In the genomic region with DNA sequence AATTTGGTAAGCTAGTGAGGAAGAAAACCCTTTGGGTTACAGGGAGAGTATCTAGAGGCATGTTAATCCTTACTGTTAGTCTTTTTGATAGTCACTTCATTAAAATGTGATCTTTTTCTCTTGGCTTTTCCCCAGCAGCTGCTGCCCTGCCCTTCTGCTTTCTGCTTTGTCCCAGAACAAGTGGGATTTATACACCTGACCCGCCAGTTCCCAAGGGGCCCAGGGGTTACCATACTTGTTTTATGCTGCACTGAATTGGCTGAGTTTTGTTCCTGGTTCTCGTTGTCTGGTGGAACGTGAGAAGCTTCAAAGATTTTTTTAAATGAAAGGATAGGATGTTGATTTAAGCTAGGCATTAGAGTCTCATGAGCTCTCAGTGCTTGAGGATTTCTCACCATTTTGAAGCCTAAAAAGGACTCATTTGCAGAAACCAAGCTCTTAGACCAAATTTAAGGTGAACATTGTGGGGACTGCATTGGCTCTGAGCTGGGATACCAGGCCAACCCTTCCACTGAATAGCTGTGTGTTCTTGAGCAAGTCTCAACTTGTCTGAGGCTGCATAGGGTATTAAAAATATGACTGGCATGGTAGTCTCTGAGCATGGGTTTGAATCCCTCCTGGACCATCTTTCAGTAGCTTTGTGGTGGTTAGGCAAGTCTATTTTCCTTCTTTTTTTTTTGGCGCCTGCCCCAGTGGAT, we compare ENCODE assay signal across 10 cellular contexts. TPM values are rescaled to one million over a fixed set of nuclear protein-coding genes. Genes with fewer than 3 reads are reported as not detected.
DNase-seq lines count a peak whose midpoint lies in the region; ATAC-seq and TF ChIP-seq lines count a peak whose summit lies in the region.
"Had no signal": no experiment of that assay in that cellular context is flagged by ENCODE, and none has a peak within 500 bp of the region (broad histone marks: within the 10 kb centered on the region; RNA-seq: fewer than 3 reads in every experiment).

No MANE protein-coding gene starts in this region.

- WGBS in IMR-90 (ENCODE audit: extremely low coverage in 2 of 2, insufficient read length in 1 of 2), 2 experiments, result no CpG with 5 or more reads among the region's 4 CpGs

- TF ChIP-seq CTCF in IMR-90 (conservative IDR thresholded peaks at IDR 0.05; ENCODE audit: low read depth, low read length) (no peak), progenitor cell of endocrine pancreas (IDR thresholded peaks at IDR 0.05; ENCODE audit: unreplicated experiment) (no peak)

- peak overlapping the region; percentile 39; the same call in 1 of the 2 replicates for H2BK120ac ChIP-seq in IMR-90 (ENCODE audit: low read depth, low read length)

- POLR2A ChIA-PET in IMR-90 (lab: Charles Lee; ENCODE audit: unreplicated experiment), result no interaction called here

- H3K9me3 ChIP-seq in IMR-90 (ENCODE audit: control insufficient read depth, insufficient read depth, low read length), result no peaks in the 10 kb centered on the region
- H3K9me3 ChIP-seq: A549 had no signal

- ATAC-seq in IMR-90 (ENCODE audit: low read depth) (peak; percentile 42; the same call in 1 of the 2 replicates), GM19452 (IDR thresholded peaks at IDR 0.05; ENCODE audit: unreplicated experiment) (no peak), GM18873 (IDR thresholded peaks at IDR 0.05; ENCODE audit: low FRiP score, unreplicated experiment) (no peak)
- ATAC-seq: A549 had no signal

- no peak for TF ChIP-seq RAD21 in IMR-90 (IDR thresholded peaks at IDR 0.05; ENCODE audit: low read length)

- H3K4me1 Mint-ChIP-seq in dendritic cell treated with granulocyte-macrophage colony-stimulating factor and Interleukin-4, amounts not matched to agents 40 ng/mL and 50 ng/mL, for 4 days (ENCODE audit: low read depth), result peaks cover 78% of the 10 kb centered on the region
- H3K4me1 Mint-ChIP-seq in progenitor cell of endocrine pancreas (ENCODE audit: low read depth), result peaks cover 61% of the 10 kb centered on the region

- peak overlapping the region in 1 of 2 experiments; percentile 66; a peak in 2 of 4 replicates for H4K8ac ChIP-seq in IMR-90 (ENCODE audit: low read depth in 2 of 2, low read length in 2 of 2)

- no peak overlapping the region for H4K91ac ChIP-seq in IMR-90 (ENCODE audit: insufficient read depth, low read depth, low read length)

- no peak overlapping the region for H2AFZ ChIP-seq in IMR-90 (replicated peaks; ENCODE audit: low read length, poor library complexity)

- no peak overlapping the region; the same call in 1 of the 2 replicates for H2BK20ac ChIP-seq in IMR-90 (ENCODE audit: low read depth, low read length)

- H3K4me1 ChIP-seq in IMR-90 (ENCODE audit: control insufficient read depth, insufficient read depth, low read length), result no peaks in the 10 kb centered on the region

- H2AK5ac ChIP-seq in IMR-90 (ENCODE audit: low read depth, low read length), result no peak overlapping the region

- H3K23ac ChIP-seq in IMR-90 (ENCODE audit: low read depth, low read length), result peak overlapping the region; percentile 59; the same call in 1 of the 2 replicates

- peak overlapping the region; percentile 59 for H3K4ac ChIP-seq in IMR-90 (ENCODE audit: low read depth, low read length)

- H2AK9ac ChIP-seq in IMR-90 (replicated peaks; ENCODE audit: low read depth, low read length, poor library complexity), result no peak overlapping the region

- H3K27me3 ChIP-seq in IMR-90 (ENCODE audit: control insufficient read depth, insufficient read depth, low read length), result no peaks in the 10 kb centered on the region
- H3K27me3 ChIP-seq: cardiac muscle cell had no signal

- H3K27ac Mint-ChIP-seq in dendritic cell treated with granulocyte-macrophage colony-stimulating factor and Interleukin-4, amounts not matched to agents 40 ng/mL and 50 ng/mL, for 4 days, result peak overlapping the region; percentile 71
- H3K27ac Mint-ChIP-seq in progenitor cell of endocrine pancreas, result peak overlapping the region; percentile 92

- DNase-seq in DMS153 (lab: John Stamatoyannopoulos, UW) (peak; percentile 32), DMS153 treated with DMSO at 0.1 percent for 48 hours (lab: John Stamatoyannopoulos, UW; ENCODE audit: unreplicated experiment) (no peak), IMR-90 (no peak), progenitor cell of endocrine pancreas (ENCODE audit: low spot score, unreplicated experiment) (no peak), SHP77 treated with DMSO at 0.1 percent for 48 hours (lab: John Stamatoyannopoulos, UW) (no peak)

- H3K14ac ChIP-seq in IMR-90 (replicated peaks; ENCODE audit: low read depth, low read length), result peak overlapping the region; percentile 20; the same call in 1 of the 2 replicates

- no peak overlapping the region for H3K9ac ChIP-seq in IMR-90 (ENCODE audit: low read depth, low read length)

- no TSS peak for BruUV-seq in IMR-90 (replicated peaks; lab: Mats Ljungman, UMichigan)

- H3K4me2 ChIP-seq in IMR-90 (ENCODE audit: low read depth, low read length), result no peak overlapping the region
- H3K4me2 ChIP-seq: A549 had no signal

- no peak overlapping the region for H3K4me3 Mint-ChIP-seq in dendritic cell treated with granulocyte-macrophage colony-stimulating factor and Interleukin-4, amounts not matched to agents 40 ng/mL and 50 ng/mL, for 4 days
- no peak overlapping the region for H3K4me3 Mint-ChIP-seq in progenitor cell of endocrine pancreas (ENCODE audit: low read depth)

- dilution Hi-C loops in IMR-90 (cut with HindIII; ENCODE audit: low sequenced_read_pairs, unreplicated experiment), result no loop called here

- H3K79me1 ChIP-seq in IMR-90 (ENCODE audit: low read depth in 1 of 2, low read length in 2 of 2), result peaks cover 37 to 64% of the 10 kb centered on the region in 2 experiments

- in situ Hi-C loops in IMR-90 (cut with MboI; ENCODE audit: low sequenced_read_pairs), result no loop called here

- intact Hi-C loops in IMR-90 (cut with micrococcal nuclease), result no loop called here
- intact Hi-C loops in dendritic cell treated with granulocyte-macrophage colony-stimulating factor and Interleukin-4, amounts not matched to agents 40 ng/mL and 50 ng/mL, for 4 days (cut with micrococcal nuclease), result no loop called here

- no peaks in the 10 kb centered on the region for H4K20me1 ChIP-seq in IMR-90 (ENCODE audit: insufficient read depth, low read length)

- H3K9me1 ChIP-seq in IMR-90 (ENCODE audit: insufficient read depth, low read length), result peaks cover 2% of the 10 kb centered on the region; the same call in 1 of the 2 replicates

- H2BK5ac ChIP-seq in IMR-90 (ENCODE audit: low read depth, low read length, poor library complexity, severe bottlenecking), result no peak overlapping the region

- H3K4me3 ChIP-seq in IMR-90 (ENCODE audit: insufficient read depth, low read depth, low read length), result no peak overlapping the region
- H3K4me3 ChIP-seq: A549, cardiac muscle cell had no signal

- no peaks in the 10 kb centered on the region for H3K9me3 Mint-ChIP-seq in dendritic cell treated with granulocyte-macrophage colony-stimulating factor and Interleukin-4, amounts not matched to agents 40 ng/mL and 50 ng/mL, for 4 days
- H3K9me3 Mint-ChIP-seq in progenitor cell of endocrine pancreas (ENCODE audit: low read depth), result no peaks in the 10 kb centered on the region

- H3K18ac ChIP-seq in IMR-90 (ENCODE audit: low read depth, low read length), result 0 out of 2 replicates have a peak overlapping the region, but pooled peaks have one; percentile 6

- 0 out of 2 replicates have a peak overlapping the region, but pooled peaks have one; percentile 25 for H3K56ac ChIP-seq in IMR-90 (ENCODE audit: extremely low read depth, insufficient read depth, low read length)

- CTCF ChIA-PET in IMR-90 (lab: Yijun Ruan, JAX), result interaction anchor here (0.6 to 1.6 kb wide), 3 partner anchors 12 to 111 kb away, joined by 3 to 7 read pairs (median 4); partner anchors contain the start of gene SELENOM

- H3K36me3 Mint-ChIP-seq in dendritic cell treated with granulocyte-macrophage colony-stimulating factor and Interleukin-4, amounts not matched to agents 40 ng/mL and 50 ng/mL, for 4 days (ENCODE audit: low read depth), result no peaks in the 10 kb centered on the region
- H3K36me3 Mint-ChIP-seq in progenitor cell of endocrine pancreas (ENCODE audit: insufficient read depth), result peaks cover 6% of the 10 kb centered on the region

- peak overlapping the region; percentile 28 for H4K5ac ChIP-seq in IMR-90 (ENCODE audit: low read depth, low read length)

- no peaks in the 10 kb centered on the region for H3K27me3 Mint-ChIP-seq in dendritic cell treated with granulocyte-macrophage colony-stimulating factor and Interleukin-4, amounts not matched to agents 40 ng/mL and 50 ng/mL, for 4 days
- no peaks in the 10 kb centered on the region for H3K27me3 Mint-ChIP-seq in progenitor cell of endocrine pancreas

- no peak overlapping the region for H3K27ac ChIP-seq in IMR-90 (ENCODE audit: insufficient read depth, low read length)

- no peak for TF ChIP-seq POLR2A in IMR-90 (IDR thresholded peaks at IDR 0.05; ENCODE audit: low read depth, low read length)

- no peak overlapping the region for H2BK15ac ChIP-seq in IMR-90 (ENCODE audit: low read depth, low read length)

- no peaks in the 10 kb centered on the region for H3K36me3 ChIP-seq in IMR-90 (ENCODE audit: control insufficient read depth, insufficient read depth, low read length)
- H3K36me3 ChIP-seq: cardiac muscle cell had no signal

TF ChIP-seq in IMR-90, 13 proteins besides CTCF, POLR2A, EP300 and RAD21 (continues in another document):
- TF ChIP-seq CHD1 (IDR thresholded peaks at IDR 0.05; ENCODE audit: low read depth, low read length) (no peak), BHLHE40 (IDR thresholded peaks at IDR 0.05; ENCODE audit: low read depth, low read length) (no peak), RCOR1 (IDR thresholded peaks at IDR 0.05; ENCODE audit: insufficient replicate concordance, low read length) (no peak), MAFK (IDR thresholded peaks at IDR 0.05; ENCODE audit: low read depth, low read length) (no peak), CEBPB (IDR thresholded peaks at IDR 0.05; ENCODE audit: low read depth, low read length) (no peak), MAZ (IDR thresholded peaks at IDR 0.05; ENCODE audit: borderline replicate concordance, low read depth, low read length) (no peak), FOS (IDR thresholded peaks at IDR 0.05; ENCODE audit: low read depth, low read length) (no peak), NFE2L2 (IDR thresholded peaks at IDR 0.05; ENCODE audit: low read depth, low read length) (no peak)

RNA-seq across cellular contexts. Expression of gene LIMK2, which starts 6.6 kb away (rescaled TPM):
- 25.0 and 31.9 TPM in 2 replicates for total RNA-seq in IMR-90 (2012; rRNA removed)
- polyA plus RNA-seq in IMR-90 (2012; rRNA removed), result 14.0 and 14.5 TPM in 2 replicates
- polyA plus RNA-seq in IMR-90 (2012; cell fraction: cytosol; rRNA removed), result 7.5 and 8.9 TPM in 2 replicates
- polyA plus RNA-seq in IMR-90 (2012; cell fraction: nucleus; rRNA removed; ENCODE audit: low replicate concordance), result 24.8 and 31.3 TPM in 2 replicates
- 41.9 and 44.7 TPM in 2 replicates for total RNA-seq in progenitor cell of endocrine pancreas

RNA-seq across cellular contexts. Expression of gene RNF185, which starts 58.7 kb away (rescaled TPM):
- 30.3 and 34.2 TPM in 2 replicates for total RNA-seq in IMR-90 (2012; rRNA removed)
- 33.6 and 38.7 TPM in 2 replicates for polyA plus RNA-seq in IMR-90 (2012; rRNA removed)
- polyA plus RNA-seq in IMR-90 (2012; cell fraction: cytosol; rRNA removed), result 19.1 and 21.5 TPM in 2 replicates
- 16.0 and 45.2 TPM in 2 replicates for polyA plus RNA-seq in IMR-90 (2012; cell fraction: nucleus; rRNA removed; ENCODE audit: low replicate concordance)
- total RNA-seq in progenitor cell of endocrine pancreas, result 27.3 and 27.4 TPM in 2 replicates
